In genomic region chr17:30230596-30231125, GRCh38 we compare ENCODE assay signal across 25 cellular contexts. TPM values are rescaled to one million over a fixed set of nuclear protein-coding genes. Genes with fewer than 3 reads are reported as not detected.
DNase-seq lines count a peak whose midpoint lies in the region; ATAC-seq and TF ChIP-seq lines count a peak whose summit lies in the region.
"Had no signal": no experiment of that assay in that cellular context is flagged by ENCODE, and none has a peak within 500 bp of the region (broad histone marks: within the 10 kb centered on the region; RNA-seq: fewer than 3 reads in every experiment).

No MANE protein-coding gene starts in this region.

- no peak overlapping the region for H3K9ac ChIP-seq in IMR-90 (ENCODE audit: low read depth, low read length)

- no peaks in the 10 kb centered on the region for H3K79me1 ChIP-seq in IMR-90 (ENCODE audit: low read depth in 1 of 2, low read length in 2 of 2)

- no peak overlapping the region for H3K56ac ChIP-seq in IMR-90 (ENCODE audit: extremely low read depth, insufficient read depth, low read length)

- no peak for TF ChIP-seq POLR2A in IMR-90 (IDR thresholded peaks at IDR 0.05; ENCODE audit: low read depth, low read length)

- H4K5ac ChIP-seq in IMR-90 (ENCODE audit: low read depth, low read length): no peak overlapping the region

- H2AK5ac ChIP-seq in IMR-90 (ENCODE audit: low read depth, low read length): no peak overlapping the region

- no peak overlapping the region for H2BK20ac ChIP-seq in IMR-90 (ENCODE audit: low read depth, low read length)

- H3K4ac ChIP-seq in IMR-90 (ENCODE audit: low read depth, low read length): no peak overlapping the region

- DNase-seq in IMR-90 (peak; percentile 27), coronary artery (ENCODE audit: low spot score) (peak; percentile 49), kidney tubule cell (ENCODE audit: low spot score) (peak; percentile 41), SIG-M5 (lab: John Stamatoyannopoulos, UW) (no peak), NCI-H526 (lab: John Stamatoyannopoulos, UW) (no peak)
- DNase-seq: ACHN; activated CD4-positive, alpha-beta T cell treated with anti-CD3 and anti-CD28 coated beads, Interleukin-2, amount 50 U/mL, for 4 hours; activated CD4-positive, CD25-positive, alpha-beta regulatory T cell; aorta; C1 segment of cervical spinal cord; heart left ventricle; left cardiac atrium; NCI-H1694; NCI-H2171 treated with DMSO at 0.1 percent for 48 hours; NCI-H524 treated with DMSO at 0.1 percent for 48 hours; stimulated activated CD4-positive, alpha-beta T cell treated with anti-CD3 and anti-CD28 coated beads, Interleukin-2, amount 100 ng/mL, for 24 hours; substantia nigra had no signal

- intact Hi-C loops in IMR-90 (cut with micrococcal nuclease): no loop called here

- H3K4me2 ChIP-seq in DOHH2 (ENCODE audit: low read length) (peak overlapping the region; percentile 43), IMR-90 (ENCODE audit: low read depth, low read length) (no peak overlapping the region)

- H3K9me1 ChIP-seq in IMR-90 (ENCODE audit: insufficient read depth, low read length): no peaks in the 10 kb centered on the region

- H3K14ac ChIP-seq in IMR-90 (replicated peaks; ENCODE audit: low read depth, low read length): no peak overlapping the region

- ATAC-seq in IMR-90 (ENCODE audit: low read depth): no peak
- ATAC-seq in GM18498 (IDR thresholded peaks at IDR 0.05; ENCODE audit: unreplicated experiment): no peak
- no peak for ATAC-seq in GM19351 (IDR thresholded peaks at IDR 0.05; ENCODE audit: unreplicated experiment)
- ATAC-seq: heart left ventricle, left cardiac atrium had no signal

- H2AK9ac ChIP-seq in IMR-90 (replicated peaks; ENCODE audit: low read depth, low read length, poor library complexity): no peak overlapping the region

- H3K27me3 ChIP-seq in DOHH2 (ENCODE audit: control insufficient read depth, low read length): peaks cover 26% of the 10 kb centered on the region
- peaks cover 65% of the 10 kb centered on the region for H3K27me3 ChIP-seq in IMR-90 (ENCODE audit: control insufficient read depth, insufficient read depth, low read length)

- peak overlapping the region; percentile 25; the same call in 1 of the 2 replicates for H3K4me3 ChIP-seq in DOHH2 (ENCODE audit: low read length)
- no peak overlapping the region for H3K4me3 ChIP-seq in IMR-90 (ENCODE audit: insufficient read depth, low read depth, low read length)
- H3K4me3 ChIP-seq in coronary artery: no peak overlapping the region
- H3K4me3 ChIP-seq: heart left ventricle, SK-N-MC had no signal

- H3K27ac ChIP-seq in DOHH2 (ENCODE audit: low read depth, low read length) (no peak overlapping the region), IMR-90 (ENCODE audit: insufficient read depth, low read length) (no peak overlapping the region), coronary artery (no peak overlapping the region)
- H3K27ac ChIP-seq: SK-N-MC had no signal

- WGBS in IMR-90 (ENCODE audit: extremely low coverage in 2 of 2, insufficient read length in 1 of 2), 2 experiments: 100% methylated on average over 1 of the region's 7 CpGs; no CpG with 5 or more reads in 1 of the 2 experiments

- no peaks in the 10 kb centered on the region for H3F3A ChIP-seq in DOHH2 (ENCODE audit: control insufficient read depth, insufficient read depth)

- TF ChIP-seq RAD21 in IMR-90 (IDR thresholded peaks at IDR 0.05; ENCODE audit: low read length): no peak

- no peak overlapping the region for H2AFZ ChIP-seq in IMR-90 (replicated peaks; ENCODE audit: low read length, poor library complexity)

- H2BK5ac ChIP-seq in IMR-90 (ENCODE audit: low read depth, low read length, poor library complexity, severe bottlenecking): no peak overlapping the region

- H2BK120ac ChIP-seq in IMR-90 (ENCODE audit: low read depth, low read length): no peak overlapping the region

- in situ Hi-C loops in IMR-90 (cut with MboI; ENCODE audit: low sequenced_read_pairs): no loop called here

- H3K4me1 ChIP-seq in DOHH2 (ENCODE audit: control insufficient read depth, low read length) (peaks cover 10% of the 10 kb centered on the region), IMR-90 (ENCODE audit: control insufficient read depth, insufficient read depth, low read length) (peaks cover 2% of the 10 kb centered on the region; the same call in 1 of the 2 replicates)

- POLR2A ChIA-PET in IMR-90 (lab: Charles Lee; ENCODE audit: unreplicated experiment): no interaction called here

- no peaks in the 10 kb centered on the region for H4K20me1 ChIP-seq in DOHH2 (ENCODE audit: control insufficient read depth, insufficient read depth, low read depth, low read length)
- H4K20me1 ChIP-seq in IMR-90 (ENCODE audit: insufficient read depth, low read length): no peaks in the 10 kb centered on the region

- dilution Hi-C loops in IMR-90 (cut with HindIII; ENCODE audit: low sequenced_read_pairs, unreplicated experiment): no loop called here

- CTCF ChIA-PET in IMR-90 (lab: Yijun Ruan, JAX): no interaction called here

- H3K9me2 ChIP-seq in DOHH2 (replicated peaks; ENCODE audit: control insufficient read depth, low read length): no peaks in the 10 kb centered on the region

- H3K9me3 ChIP-seq in DOHH2 (ENCODE audit: control insufficient read depth, insufficient read depth, low read length): no peaks in the 10 kb centered on the region
- H3K9me3 ChIP-seq in IMR-90 (ENCODE audit: control insufficient read depth, insufficient read depth, low read length): no peaks in the 10 kb centered on the region
- H3K9me3 ChIP-seq: heart left ventricle had no signal

- H3K79me2 ChIP-seq in DOHH2 (ENCODE audit: control insufficient read depth, low read length): no peaks in the 10 kb centered on the region

- H4K91ac ChIP-seq in IMR-90 (ENCODE audit: insufficient read depth, low read depth, low read length): no peak overlapping the region

- TF ChIP-seq CTCF in DOHH2 (IDR thresholded peaks at IDR 0.05; ENCODE audit: low read depth, low read length, poor library complexity, severe bottlenecking) (no peak), IMR-90 (conservative IDR thresholded peaks at IDR 0.05; ENCODE audit: low read depth, low read length) (no peak), coronary artery (IDR thresholded peaks at IDR 0.05) (no peak)

- H3K23ac ChIP-seq in IMR-90 (ENCODE audit: low read depth, low read length): no peak overlapping the region

- no TSS peak for BruUV-seq in IMR-90 (replicated peaks; lab: Mats Ljungman, UMichigan)

- no peak overlapping the region for H2BK15ac ChIP-seq in IMR-90 (ENCODE audit: low read depth, low read length)

- no peaks in the 10 kb centered on the region for H3K36me3 ChIP-seq in DOHH2 (ENCODE audit: control insufficient read depth, low read length)
- H3K36me3 ChIP-seq in IMR-90 (ENCODE audit: control insufficient read depth, insufficient read depth, low read length): no peaks in the 10 kb centered on the region
- H3K36me3 ChIP-seq: heart left ventricle had no signal

- no peak overlapping the region for H3K18ac ChIP-seq in IMR-90 (ENCODE audit: low read depth, low read length)

- no peak overlapping the region for H4K8ac ChIP-seq in IMR-90 (ENCODE audit: low read depth in 2 of 2, low read length in 2 of 2)

TF ChIP-seq in IMR-90, 13 proteins besides CTCF, POLR2A, EP300 and RAD21:
- TF ChIP-seq MAZ (IDR thresholded peaks at IDR 0.05; ENCODE audit: borderline replicate concordance, low read depth, low read length): no peak
- no peak for TF ChIP-seq MAFK (IDR thresholded peaks at IDR 0.05; ENCODE audit: low read depth, low read length)

RNA-seq across cellular contexts. Expression of gene SLC6A4, which starts 4.8 kb away (rescaled TPM):
- total RNA-seq in IMR-90 (2012; rRNA removed): under 0.01 TPM in 1 of 2 replicates, not detected in the other
- polyA plus RNA-seq in IMR-90 (2012; rRNA removed): not detected in 2 replicates
- polyA plus RNA-seq in IMR-90 (2012; cell fraction: cytosol; rRNA removed): not detected in 2 replicates
- polyA plus RNA-seq in IMR-90 (2012; cell fraction: nucleus; rRNA removed; ENCODE audit: low replicate concordance): 0.03 TPM in 2 replicates
- total RNA-seq: Daoy, fibroblast of villous mesenchyme, HT1080, RPMI7951 had no signal

Comparison
In these comparisons a context has a peak if more than half of its experiments do, and no peak if none do; other contexts are left out.
1. DNase-seq: peak in IMR-90 (single experiment), coronary artery (single experiment) and kidney tubule cell (single experiment); none in SIG-M5 (single experiment) and NCI-H526 (0 of 2).